Comparison of ENCODE assay signal across 28 cellular contexts in genomic region chr7:7938471-7938870, GRCh38. TPM values are rescaled to one million over a fixed set of nuclear protein-coding genes. Genes with fewer than 3 reads are reported as not detected.
A peak's percentile ranks its signal among the peaks of the same experiment; 100 is the strongest.
DNase-seq lines count a peak whose midpoint lies in the region; ATAC-seq, FAIRE-seq and TF ChIP-seq lines count a peak whose summit lies in the region.
"Had no signal": no experiment of that assay in that cellular context is flagged by ENCODE, and none has a peak within 500 bp of the region (broad histone marks: within the 10 kb centered on the region; RNA-seq: fewer than 3 reads in every experiment).

No MANE protein-coding gene starts in this region.

- no peak overlapping the region for H4K12ac ChIP-seq in trophoblast cell (ENCODE audit: low read depth, low read length)

- H3K79me1 ChIP-seq in H1 (ENCODE audit: low read depth, low read length) (no peaks in the 10 kb centered on the region), trophoblast cell (ENCODE audit: low read length) (no peaks in the 10 kb centered on the region)

- H3K27ac ChIP-seq in H1 (ENCODE audit: low read depth, low read length) (no peak overlapping the region), trophoblast cell (ENCODE audit: low read depth, low read length) (no peak overlapping the region), mammary epithelial cell (ENCODE audit: insufficient read depth, low read depth, low read length) (no peak overlapping the region)
- H3K27ac ChIP-seq: BLaER1 had no signal

- FAIRE-seq in H1 (lab: Jason Lieb, UNC): no peak
- FAIRE-seq: A204.1, GM12878, GM12892, GM18507 had no signal

- POLR2A ChIA-PET in H1 (lab: Charles Lee; ENCODE audit: partially characterized antibody): no interaction called here

- H3K4me1 ChIP-seq in H1 (replicated peaks in 1 of 4; ENCODE audit: control insufficient read depth in 3 of 4, insufficient read depth in 4 of 4, low read length in 3 of 4) (peaks cover 0 to 6% (median 4%) of the 10 kb centered on the region in 4 experiments; a peak in 2 of 7 replicates), trophoblast cell (ENCODE audit: control insufficient read depth in 1 of 2, insufficient read depth in 2 of 2, low read length in 2 of 2) (no peaks in the 10 kb centered on the region), mammary epithelial cell (ENCODE audit: insufficient read depth, low read length) (no peaks in the 10 kb centered on the region)
- H3K4me1 ChIP-seq: BE2C had no signal

- H3K4me3 ChIP-seq in Jurkat, Clone E6-1 (ENCODE audit: low read length): no peak overlapping the region
- H3K4me3 ChIP-seq in H1 (ENCODE audit: extremely low read depth in 1 of 4, insufficient read depth in 2 of 4, low read depth in 3 of 4, low read length in 4 of 4) (no peak overlapping the region), trophoblast cell (ENCODE audit: low read depth, low read length) (no peak overlapping the region), mammary epithelial cell (replicated peaks in 1 of 3; ENCODE audit: insufficient read depth in 1 of 3, low read depth in 2 of 3, low read length in 3 of 3) (no peak overlapping the region)
- H3K4me3 ChIP-seq: BLaER1, GM12878 had no signal

- H3K4me2 ChIP-seq in H1 (ENCODE audit: insufficient read depth in 1 of 2, low read depth in 2 of 2, low read length in 2 of 2) (no peak overlapping the region), trophoblast cell (ENCODE audit: low read length) (no peak overlapping the region), mammary epithelial cell (ENCODE audit: insufficient read depth, low read depth, low read length) (no peak overlapping the region)
- H3K4me2 ChIP-seq: BLaER1 had no signal

- H3K79me2 ChIP-seq in H1 (ENCODE audit: control insufficient read depth in 1 of 2, insufficient read depth in 2 of 2, low read length in 2 of 2) (no peaks in the 10 kb centered on the region), trophoblast cell (ENCODE audit: control insufficient read depth, insufficient read depth, low read length, poor library complexity) (no peaks in the 10 kb centered on the region), mammary epithelial cell (ENCODE audit: insufficient read depth, low read length) (no peaks in the 10 kb centered on the region)

- H2BK12ac ChIP-seq in H1 (ENCODE audit: low read depth, low read length): no peak overlapping the region
- H2BK12ac ChIP-seq in trophoblast cell (ENCODE audit: low read length): no peak overlapping the region

- 93% methylated on average over 6 of the region's 6 CpGs; no CpG with 5 or more reads in 1 of the 2 experiments for WGBS in H1 (ENCODE audit: extremely low coverage in 1 of 2, insufficient coverage in 1 of 2, insufficient read length in 1 of 2, insufficient replicate concordance in 2 of 2, low coverage in 1 of 2, low lambda C conversion rate in 2 of 2, missing lambda C conversion rate in 1 of 2), 2 experiments
- no CpG with 5 or more reads among the region's 6 CpGs for WGBS in trophoblast cell (ENCODE audit: extremely low coverage, insufficient coverage, insufficient read length)
- WGBS in mammary epithelial cell (ENCODE audit: low coverage, missing lambda C conversion rate): 81% methylated on average over 6 of the region's 6 CpGs

- no peak overlapping the region for H2AFZ ChIP-seq in H1 (ENCODE audit: low read length)
- H2AFZ ChIP-seq in trophoblast cell (ENCODE audit: insufficient read depth, low read length, poor library complexity): no peak overlapping the region
- no peak overlapping the region for H2AFZ ChIP-seq in mammary epithelial cell (ENCODE audit: low read depth, low read length)

- no peak overlapping the region for H4K91ac ChIP-seq in H1 (replicated peaks; ENCODE audit: insufficient read length, low read length)
- H4K91ac ChIP-seq in trophoblast cell (ENCODE audit: low read depth, low read length): no peak overlapping the region

- dilution Hi-C loops in mammary epithelial cell (cut with HindIII; ENCODE audit: low sequenced_read_pairs): no loop called here

- H2BK120ac ChIP-seq in H1 (replicated peaks; ENCODE audit: low read depth, low read length) (no peak overlapping the region), trophoblast cell (ENCODE audit: insufficient read depth, low read length, poor library complexity) (no peak overlapping the region)

- H2BK15ac ChIP-seq in H1 (ENCODE audit: low read length): no peak overlapping the region

- H3K9ac ChIP-seq in H1 (replicated peaks in 1 of 4; ENCODE audit: extremely low read depth in 1 of 4, low read depth in 3 of 4, low read length in 3 of 4): no peak overlapping the region
- no peak overlapping the region for H3K9ac ChIP-seq in trophoblast cell (ENCODE audit: low read length)
- H3K9ac ChIP-seq in mammary epithelial cell (ENCODE audit: insufficient read depth, low read length): no peak overlapping the region
- H3K9ac ChIP-seq: BLaER1 had no signal

- H4K20me1 ChIP-seq in H1 (replicated peaks in 1 of 2; ENCODE audit: control insufficient read depth in 1 of 2, insufficient read depth in 2 of 2, low read length in 2 of 2) (no peaks in the 10 kb centered on the region), mammary epithelial cell (ENCODE audit: insufficient read depth, low read length) (no peaks in the 10 kb centered on the region)
- H4K20me1 ChIP-seq: BLaER1 had no signal

- TF ChIP-seq EP300 in H1 (IDR thresholded peaks at IDR 0.05; ENCODE audit: borderline replicate concordance in 1 of 2, low read depth in 2 of 2, low read length in 2 of 2): no peak

- no TSS peak for BruUV-seq in mammary epithelial cell (replicated peaks; lab: Mats Ljungman, UMichigan)

- TF ChIP-seq CTCF in H1 (IDR thresholded peaks at IDR 0.05; ENCODE audit: control extremely low read depth in 1 of 3, insufficient read depth in 1 of 3, low read depth in 1 of 3, low read length in 3 of 3): no peak
- no peak for TF ChIP-seq CTCF in mammary epithelial cell (conservative IDR thresholded peaks at IDR 0.05 in 1 of 2, IDR thresholded peaks at IDR 0.05 in 1 of 2; ENCODE audit: extremely low read depth in 1 of 2, insufficient read depth in 1 of 2, low read depth in 1 of 2, low read length in 2 of 2)

- no peak for ATAC-seq in GM19463 (IDR thresholded peaks at IDR 0.05; ENCODE audit: unreplicated experiment)
- ATAC-seq: GM12878 had no signal

- DNase-seq in Jurkat, Clone E6-1 (ENCODE audit: low read depth, low spot score): peak; percentile 65
- DNase-seq in SW480 (ENCODE audit: low spot score) (peak; percentile 21), H1 (ENCODE audit: low read depth in 1 of 2, low spot score in 2 of 2) (no peak), trophoblast cell (peak; percentile 52 to 83), occipital lobe (lab: John Stamatoyannopoulos, UW) (no peak), NCI-H2196 (lab: John Stamatoyannopoulos, UW; ENCODE audit: unreplicated experiment) (no peak), mammary epithelial cell (no peak)
- DNase-seq: 8988T; ACHN; BE2C; C1 segment of cervical spinal cord; CD4-positive, alpha-beta memory T cell; CD4-positive, CD25-positive, alpha-beta regulatory T cell; CD8-positive, alpha-beta memory T cell; COR-L47; DMS 273 treated with DMSO at 0.1 percent for 48 hours; DMS153; DMS53; DMS79; DND-41; EL; GDM1 had no signal

- TF ChIP-seq POLR2A in H1 (IDR thresholded peaks at IDR 0.05; ENCODE audit: control extremely low read depth in 1 of 2, low read depth in 2 of 2, low read length in 2 of 2): no peak

- H2BK20ac ChIP-seq in H1 (ENCODE audit: low read length): 0 out of 2 replicates have a peak overlapping the region, but pooled peaks have one; percentile 29

- no peak overlapping the region for H4K5ac ChIP-seq in H1 (ENCODE audit: insufficient read length, low read depth, low read length)

- in situ Hi-C loops in mammary epithelial cell (cut with MboI; ENCODE audit: low sequenced_read_pairs in 2 of 2): no loop called here

- H3K18ac ChIP-seq in H1 (ENCODE audit: extremely low read depth, low read length) (no peak overlapping the region), trophoblast cell (ENCODE audit: low read length) (no peak overlapping the region)

- no peak overlapping the region for H4K8ac ChIP-seq in H1 (ENCODE audit: extremely low read depth, insufficient read depth, low read length)
- no peak overlapping the region for H4K8ac ChIP-seq in trophoblast cell (ENCODE audit: low read depth, low read length)

- no peak overlapping the region for H3K14ac ChIP-seq in H1 (ENCODE audit: insufficient read length)
- H3K14ac ChIP-seq in trophoblast cell (ENCODE audit: low read length): no peak overlapping the region

- intact Hi-C loops in mammary epithelial cell (cut with micrococcal nuclease): no loop called here

- H3K56ac ChIP-seq in H1 (replicated peaks; ENCODE audit: insufficient read length, low read depth, low read length): no peak overlapping the region

- no peak overlapping the region for H3K23ac ChIP-seq in H1 (ENCODE audit: insufficient read length)
- H3K23ac ChIP-seq in trophoblast cell (ENCODE audit: low read length): no peak overlapping the region

- no peaks in the 10 kb centered on the region for H3K23me2 ChIP-seq in H1 (ENCODE audit: low read depth, low read length)

- TF ChIP-seq RAD21 in H1 (IDR thresholded peaks at IDR 0.05 in 1 of 2, conservative IDR thresholded peaks at IDR 0.05 in 1 of 2; ENCODE audit: low read depth in 2 of 2, low read length in 2 of 2): no peak

- H3K9me3 ChIP-seq in H1 (ENCODE audit: insufficient read depth in 2 of 2, low read depth in 1 of 2, low read length in 1 of 2): no peaks in the 10 kb centered on the region
- no peaks in the 10 kb centered on the region for H3K9me3 ChIP-seq in trophoblast cell (ENCODE audit: insufficient read depth, low read depth, low read length)
- H3K9me3 ChIP-seq in mammary epithelial cell (replicated peaks; ENCODE audit: insufficient read depth, low read length): no peaks in the 10 kb centered on the region
- H3K9me3 ChIP-seq: BE2C, BLaER1 had no signal

- H3K4ac ChIP-seq in H1 (replicated peaks; ENCODE audit: insufficient read length, low read depth, low read length): no peak overlapping the region
- H3K4ac ChIP-seq in trophoblast cell (ENCODE audit: low read depth, low read length): no peak overlapping the region

- H2BK5ac ChIP-seq in H1 (ENCODE audit: low read depth, low read length) (no peak overlapping the region), trophoblast cell (ENCODE audit: low read depth, low read length, poor library complexity) (no peak overlapping the region)

- no peaks in the 10 kb centered on the region for H3K36me3 ChIP-seq in H1 (ENCODE audit: control insufficient read depth in 2 of 4, insufficient read depth in 4 of 4, low read length in 3 of 4)
- no peaks in the 10 kb centered on the region for H3K36me3 ChIP-seq in trophoblast cell (ENCODE audit: control insufficient read depth in 1 of 2, insufficient read depth in 2 of 2, low read length in 2 of 2)
- H3K36me3 ChIP-seq in mammary epithelial cell (ENCODE audit: insufficient read depth, low read length): no peaks in the 10 kb centered on the region
- H3K36me3 ChIP-seq: BE2C, BLaER1 had no signal

- no peaks in the 10 kb centered on the region for H3K27me3 ChIP-seq in H1 (replicated peaks in 1 of 4; ENCODE audit: control insufficient read depth in 3 of 4, extremely low read depth in 1 of 4, insufficient read depth in 3 of 4, low read length in 3 of 4)
- H3K27me3 ChIP-seq in trophoblast cell (ENCODE audit: insufficient read depth, low read length): no peaks in the 10 kb centered on the region
- H3K27me3 ChIP-seq in mammary epithelial cell (ENCODE audit: insufficient read depth, low read length): no peaks in the 10 kb centered on the region
- H3K27me3 ChIP-seq: BE2C, BLaER1 had no signal

- H2AK5ac ChIP-seq in H1 (ENCODE audit: low read depth, low read length) (no peak overlapping the region; the same call in 1 of the 2 replicates), trophoblast cell (ENCODE audit: low read length) (no peak overlapping the region)

- CTCF ChIA-PET in H1 (lab: Charles Lee; ENCODE audit: partially characterized antibody) (no interaction called here), mammary epithelial cell (lab: Charles Lee; ENCODE audit: low non-redundant PET) (no interaction called here)

RNA-seq across cellular contexts. Expression of gene GLCCI1, which starts 30.1 kb away (rescaled TPM):
- polyA plus RNA-seq in Jurkat, Clone E6-1 (2012; ENCODE audit: insufficient read depth, insufficient read length): 30.9 TPM
- 27.7 and 29.1 TPM in 2 replicates for total RNA-seq in H1 (2021; fragmentation: NEBNext Ultra II Directional; extraction: Animal tissue kit (Norgen Biotek cat#: 25700))
- 8.8 and 12.4 TPM in 2 replicates for polyA plus RNA-seq in H1 (2011; rRNA removed)
- 13.3 TPM for polyA plus RNA-seq in H1 (2011; cell fraction: cytosol; rRNA removed)
- polyA plus RNA-seq in H1 (2011; cell fraction: nucleus; rRNA removed): 21.0 TPM
- polyA plus RNA-seq in H1 (2012, experiment 1 of 2): 15.4 to 21.8 TPM (median 18.7 TPM) in 4 replicates
- 3.4 TPM for polyA plus RNA-seq in H1 (2012, experiment 2 of 2)
- polyA plus RNA-seq in H1 (2013, experiment 1 of 2): 10.1 TPM
- 11.7 TPM for polyA plus RNA-seq in H1 (2013, experiment 2 of 2)
- polyA minus RNA-seq in H1 (2011; rRNA and poly(A)+ RNA removed): 53.3 and 61.5 TPM in 2 replicates
- polyA minus RNA-seq in H1 (2011; cell fraction: cytosol; rRNA and poly(A)+ RNA removed): 14.2 TPM
- polyA minus RNA-seq in H1 (2011; cell fraction: nucleus; rRNA and poly(A)+ RNA removed): 80.6 TPM
- polyA plus RNA-seq in trophoblast cell (2013): 12.8 and 14.0 TPM in 2 replicates
- total RNA-seq in occipital lobe: 32.6 TPM
- 10 to 100 TPM in 1 of 2 donors, 1 to 10 TPM in 1; 7.0 to 14.6 TPM for total RNA-seq in mammary epithelial cell
- polyA plus RNA-seq in mammary epithelial cell: 6.4 TPM
- 56.6 TPM for polyA minus RNA-seq in mammary epithelial cell

Comparison
In these comparisons a context has a peak if more than half of its experiments do, and no peak if none do; other contexts are left out.
1. DNase-seq: peak in Jurkat, Clone E6-1 (single experiment), SW480 (single experiment) and trophoblast cell (2 of 2); none in H1 (0 of 2), occipital lobe (single experiment), NCI-H2196 (single experiment) and mammary epithelial cell (single experiment).